ENCODE assay signal across 27 cellular contexts in genomic region chr6:91127752-91128151, GRCh38.
"Had no signal": no experiment of that assay in that cellular context is flagged by ENCODE, and none has a peak within 500 bp of the region (broad histone marks: within the 10 kb centered on the region; RNA-seq: fewer than 3 reads in every experiment).

No MANE protein-coding gene starts in this region.

- H3K27me3 ChIP-seq: left lung, ovary, right atrium auricular region, right lobe of liver, tibial nerve, uterus had no signal

- DNase-seq: hippocampal formation; immature natural killer cell; kidney; left colon; lower lobe of right lung; mammary epithelial cell; naive B cell; natural killer cell; nephron progenitor cell; ovary; right lobe of liver; stimulated activated CD4-positive, alpha-beta T cell treated with anti-CD3 and anti-CD28 coated beads, Interleukin-1b, Interleukin-23, amount 100 ng/mL, for 48 hours; stimulated activated CD4-positive, alpha-beta T cell treated with anti-CD3 and anti-CD28 coated beads, Interleukin-2, amount 100 ng/mL, for 48 hours; stimulated activated CD4-positive, alpha-beta T cell treated with anti-CD3 and anti-CD28 coated beads, Interleukin-4, amount 100 ng/mL, for 4 hours; stimulated activated CD8-positive, alpha-beta memory T cell treated with anti-CD3 and anti-CD28 coated beads, Interleukin-4, amount 100 ng/mL, for 48 hours; stimulated activated naive CD4-positive, alpha-beta T cell treated with Interleukin-2 at 50 U/mL for 16 hours; stimulated activated naive CD8-positive, alpha-beta T cell treated with anti-CD3 and anti-CD28 coated beads, Interleukin-15, amount 100 ng/mL, for 72 hours; substantia nigra; uterus had no signal

- H3K36me3 Mint-ChIP-seq: immature natural killer cell; mesothelial cell of epicardium; naive B cell; natural killer cell; stimulated activated memory B cell treated with anti-CD40 and anti-IgM and Interleukin-4, amounts not matched to agents 10 μg/mL and 1 μg/mL and 100 μg/mL, for 72 hours; type B pancreatic cell had no signal

- H3K4me2 ChIP-seq: smooth muscle cell had no signal

- H3K9me3 ChIP-seq: left lung, lower lobe of right lung, ovary, right atrium auricular region, right lobe of liver, tibial nerve, uterus had no signal

- H3K4me1 Mint-ChIP-seq: immature natural killer cell; mesothelial cell of epicardium; naive B cell; natural killer cell; nephron progenitor cell; stimulated activated memory B cell treated with anti-CD40 and anti-IgM and Interleukin-4, amounts not matched to agents 10 μg/mL and 1 μg/mL and 100 μg/mL, for 72 hours; stimulated activated naive CD8-positive, alpha-beta T cell treated with anti-CD3 and anti-CD28 coated beads, Interleukin-15, amount 100 ng/mL, for 72 hours had no signal

- H3K4me3 Mint-ChIP-seq: immature natural killer cell; mesothelial cell of epicardium; naive B cell; natural killer cell; nephron progenitor cell; stimulated activated memory B cell treated with anti-CD40 and anti-IgM and Interleukin-4, amounts not matched to agents 10 μg/mL and 1 μg/mL and 100 μg/mL, for 72 hours; stimulated activated naive CD8-positive, alpha-beta T cell treated with anti-CD3 and anti-CD28 coated beads, Interleukin-15, amount 100 ng/mL, for 72 hours; type B pancreatic cell had no signal

- H3K36me3 ChIP-seq: left lung, lower lobe of right lung, ovary, right atrium auricular region, right lobe of liver, tibial nerve, uterus had no signal

- ATAC-seq: left colon; left lung; lower lobe of right lung; natural killer cell; right lobe of liver; stimulated activated memory B cell treated with anti-CD40 and anti-IgM and Interleukin-4, amounts not matched to agents 10 μg/mL and 1 μg/mL and 100 μg/mL, for 72 hours; stimulated activated naive CD8-positive, alpha-beta T cell treated with anti-CD3 and anti-CD28 coated beads, Interleukin-15, amount 100 ng/mL, for 72 hours had no signal

- H3K27ac Mint-ChIP-seq: immature natural killer cell; mesothelial cell of epicardium; natural killer cell; nephron progenitor cell; progenitor cell of endocrine pancreas; stimulated activated memory B cell treated with anti-CD40 and anti-IgM and Interleukin-4, amounts not matched to agents 10 μg/mL and 1 μg/mL and 100 μg/mL, for 72 hours; type B pancreatic cell had no signal

- H3K27ac ChIP-seq: left lung, lower lobe of right lung, ovary, right atrium auricular region, right lobe of liver, tibial nerve, uterus had no signal

- H3K4me1 ChIP-seq: left lung, lower lobe of right lung, right atrium auricular region, right lobe of liver, tibial nerve, uterus had no signal

- H3K4me3 ChIP-seq: left lung, lower lobe of right lung, ovary, right atrium auricular region, right lobe of liver, smooth muscle cell, tibial nerve, uterus had no signal

- H3K9me3 Mint-ChIP-seq: nephron progenitor cell; stimulated activated memory B cell treated with anti-CD40 and anti-IgM and Interleukin-4, amounts not matched to agents 10 μg/mL and 1 μg/mL and 100 μg/mL, for 72 hours; stimulated activated naive CD8-positive, alpha-beta T cell treated with anti-CD3 and anti-CD28 coated beads, Interleukin-15, amount 100 ng/mL, for 72 hours had no signal

- H3K27me3 Mint-ChIP-seq: progenitor cell of endocrine pancreas; stimulated activated memory B cell treated with anti-CD40 and anti-IgM and Interleukin-4, amounts not matched to agents 10 μg/mL and 1 μg/mL and 100 μg/mL, for 72 hours; stimulated activated naive CD8-positive, alpha-beta T cell treated with anti-CD3 and anti-CD28 coated beads, Interleukin-15, amount 100 ng/mL, for 72 hours; type B pancreatic cell had no signal
